14 cellular contexts compared by ENCODE assay signal in genomic region chr19:35311901-35312665, GRCh38. TPM values are rescaled to one million over a fixed set of nuclear protein-coding genes. Genes with fewer than 3 reads are reported as not detected.
DNase-seq lines count a peak whose midpoint lies in the region; ATAC-seq and TF ChIP-seq lines count a peak whose summit lies in the region.
"Had no signal": no experiment of that assay in that cellular context is flagged by ENCODE, and none has a peak within 500 bp of the region (broad histone marks: within the 10 kb centered on the region; RNA-seq: fewer than 3 reads in every experiment).

No MANE protein-coding gene starts in this region.

- peak overlapping the region; percentile 25 to 85 (median 77); a peak in 21 of 22 replicates for H3K27ac ChIP-seq in BLaER1 treated with 17β-estradiol and CSF1 and Interleukin-3, amounts not matched to agents 10 nM and 100 nM
- H3K27ac ChIP-seq in SJSA1 (peak overlapping the region; percentile 63), left lung (no peak overlapping the region)

- H3K9me3 Mint-ChIP-seq in stimulated activated effector memory CD8-positive, alpha-beta T cell treated with anti-CD3 and anti-CD28 coated beads, Interleukin-12 subunit alpha, Interleukin-12 subunit beta, amount 100 ng/mL, for 72 hours, result no peaks in the 10 kb centered on the region
- H3K9me3 Mint-ChIP-seq: CD4-positive, alpha-beta T cell had no signal

- H3K27ac Mint-ChIP-seq in stimulated activated effector memory CD8-positive, alpha-beta T cell treated with anti-CD3 and anti-CD28 coated beads, Interleukin-12 subunit alpha, Interleukin-12 subunit beta, amount 100 ng/mL, for 72 hours, result peak overlapping the region; percentile 77
- H3K27ac Mint-ChIP-seq: CD4-positive, alpha-beta T cell had no signal

- no peaks in the 10 kb centered on the region for H3K9me3 ChIP-seq in BLaER1 treated with 17β-estradiol and CSF1 and Interleukin-3, amounts not matched to agents 10 nM and 100 nM (replicated peaks in 1 of 11)
- H3K9me3 ChIP-seq in SJSA1 (replicated peaks), result no peaks in the 10 kb centered on the region
- no peaks in the 10 kb centered on the region for H3K9me3 ChIP-seq in left lung

- no peaks in the 10 kb centered on the region for H3K36me3 Mint-ChIP-seq in stimulated activated effector memory CD8-positive, alpha-beta T cell treated with anti-CD3 and anti-CD28 coated beads, Interleukin-12 subunit alpha, Interleukin-12 subunit beta, amount 100 ng/mL, for 72 hours

- no peaks in the 10 kb centered on the region for H3K27me3 ChIP-seq in BLaER1 treated with 17β-estradiol and CSF1 and Interleukin-3, amounts not matched to agents 10 nM and 100 nM
- no peaks in the 10 kb centered on the region for H3K27me3 ChIP-seq in SJSA1 (replicated peaks)
- peaks cover 0 to 9% of the 10 kb centered on the region in 2 donors for H3K27me3 ChIP-seq in left lung

- H3K4me2 ChIP-seq in BLaER1 treated with 17β-estradiol and CSF1 and Interleukin-3, amounts not matched to agents 10 nM and 100 nM, result peak overlapping the region; percentile 82 to 97 (median 89)

- peaks cover 98 to 100% (median 100%) of the 10 kb centered on the region in 10 experiments for H3K4me1 ChIP-seq in BLaER1 treated with 17β-estradiol and CSF1 and Interleukin-3, amounts not matched to agents 10 nM and 100 nM
- H3K4me1 ChIP-seq in SJSA1 (replicated peaks) (peaks cover 55% of the 10 kb centered on the region), left lung (peaks cover 0 to 10% of the 10 kb centered on the region in 2 donors)

- peak overlapping the region; percentile 7 to 73 (median 67); a peak in 20 of 22 replicates for H3K9ac ChIP-seq in BLaER1 treated with 17β-estradiol and CSF1 and Interleukin-3, amounts not matched to agents 10 nM and 100 nM

- intact Hi-C loops in left lung (cut with DNase I), result no loop called here

- H3K4me1 Mint-ChIP-seq in stimulated activated effector memory CD8-positive, alpha-beta T cell treated with anti-CD3 and anti-CD28 coated beads, Interleukin-12 subunit alpha, Interleukin-12 subunit beta, amount 100 ng/mL, for 72 hours, result no peaks in the 10 kb centered on the region

- no peaks in the 10 kb centered on the region for H4K20me1 ChIP-seq in BLaER1 treated with 17β-estradiol and CSF1 and Interleukin-3, amounts not matched to agents 10 nM and 100 nM

- H3K4me3 ChIP-seq in BLaER1 treated with 17β-estradiol and CSF1 and Interleukin-3, amounts not matched to agents 10 nM and 100 nM, result peak overlapping the region in 5 of 10 experiments; percentile 14 to 18 (median 15); a peak in 6 of 20 replicates
- H3K4me3 ChIP-seq in SJSA1 (no peak overlapping the region), left lung (no peak overlapping the region)

- ATAC-seq in left lung, result peak; percentile 20
- no peak for ATAC-seq in stimulated activated effector memory CD8-positive, alpha-beta T cell treated with anti-CD3 and anti-CD28 coated beads, Interleukin-12 subunit alpha, Interleukin-12 subunit beta, amount 100 ng/mL, for 72 hours
- ATAC-seq in GM18868 (IDR thresholded peaks at IDR 0.05; ENCODE audit: unreplicated experiment), result no peak
- ATAC-seq in GM21576 (IDR thresholded peaks at IDR 0.05; ENCODE audit: unreplicated experiment), result no peak

- no peaks in the 10 kb centered on the region for H3K36me3 ChIP-seq in BLaER1 treated with 17β-estradiol and CSF1 and Interleukin-3, amounts not matched to agents 10 nM and 100 nM
- H3K36me3 ChIP-seq in SJSA1, result no peaks in the 10 kb centered on the region
- H3K36me3 ChIP-seq in left lung, result no peaks in the 10 kb centered on the region

- DNase-seq in SJSA1 (ENCODE audit: low read depth in 1 of 2, low spot score in 2 of 2), result peak in 1 of 2 experiments; percentile 38
- peak in 1 of 2 donors; percentile 66 for DNase-seq in left lung
- DNase-seq in stimulated activated effector memory CD8-positive, alpha-beta T cell treated with anti-CD3 and anti-CD28 coated beads, Interleukin-12 subunit alpha, Interleukin-12 subunit beta, amount 100 ng/mL, for 72 hours (ENCODE audit: low spot score in 2 of 2), result no peak
- no peak for DNase-seq in NCI-H345 treated with DMSO at 0.1 percent for 48 hours (lab: John Stamatoyannopoulos, UW; ENCODE audit: unreplicated experiment)
- DNase-seq: CD4-positive, alpha-beta T cell; DND-41; GF-D8; Kasumi-1; NCI-H187 treated with DMSO at 0.1 percent for 48 hours; NCI-H510A treated with DMSO at 0.1 percent for 48 hours had no signal

- no peak for TF ChIP-seq CTCF in left lung (IDR thresholded peaks at IDR 0.05)

- H3K4me3 Mint-ChIP-seq in stimulated activated effector memory CD8-positive, alpha-beta T cell treated with anti-CD3 and anti-CD28 coated beads, Interleukin-12 subunit alpha, Interleukin-12 subunit beta, amount 100 ng/mL, for 72 hours, result no peak overlapping the region
- H3K4me3 Mint-ChIP-seq: CD4-positive, alpha-beta T cell had no signal

RNA-seq across cellular contexts. Expression of gene CD22, which starts 16.9 kb away (rescaled TPM):
- total RNA-seq in SJSA1 (2014; rRNA removed; shearing (Covaris generic)), result 0.03 and 0.21 TPM in 2 replicates
- total RNA-seq in left lung, result 10 to 100 TPM in 1 of 2 donors, 1 to 10 TPM in 1; 6.5 to 13.8 TPM
- total RNA-seq: A673 had no signal

RNA-seq across cellular contexts. Expression of gene MAG, which starts 20.1 kb away (rescaled TPM):
- 0.50 TPM in 1 of 2 replicates, not detected in the other for total RNA-seq in SJSA1 (2014; rRNA removed; shearing (Covaris generic))
- total RNA-seq in left lung, result not detected
- total RNA-seq: A673; CD4-positive, alpha-beta T cell had no signal

RNA-seq across cellular contexts. Expression of gene HAMP, which starts 29.8 kb away (rescaled TPM):
- total RNA-seq in SJSA1 (2014; rRNA removed; shearing (Covaris generic)), result not detected in 2 replicates
- total RNA-seq in left lung, result 1 to 10 TPM; 1.1 to 1.9 TPM

RNA-seq across cellular contexts. Expression of gene FFAR1, which starts 35.6 kb away (rescaled TPM):
- not detected in 2 replicates for total RNA-seq in SJSA1 (2014; rRNA removed; shearing (Covaris generic))
- total RNA-seq in left lung, result not detected
- total RNA-seq: A673; CD4-positive, alpha-beta T cell had no signal

RNA-seq across cellular contexts. Expression of gene USF2, which starts 43.3 kb away (rescaled TPM):
- 42.9 and 60.3 TPM in 2 replicates for total RNA-seq in SJSA1 (2014; rRNA removed; shearing (Covaris generic))
- total RNA-seq in left lung, result 100 to 1,000 TPM; 123 to 148 TPM

Comparison
In these comparisons a context has a peak if more than half of its experiments do, and no peak if none do; other contexts are left out.
1. H3K27ac ChIP-seq: peak in BLaER1 treated with 17β-estradiol and CSF1 and Interleukin-3, amounts not matched to agents 10 nM and 100 nM (11 of 11) and SJSA1 (single experiment); none in left lung (0 of 2).